22 cellular contexts compared by ENCODE assay signal in genomic region chr1:14377386-14377785, GRCh38.
A peak's percentile ranks its signal among the peaks of the same experiment; 100 is the strongest.
DNase-seq lines count a peak whose midpoint lies in the region; TF ChIP-seq lines count a peak whose summit lies in the region.
"Had no signal": no experiment of that assay in that cellular context is flagged by ENCODE, and none has a peak within 500 bp of the region (broad histone marks: within the 10 kb centered on the region; RNA-seq: fewer than 3 reads in every experiment).

No MANE protein-coding gene starts in this region.

- H3K4ac ChIP-seq in H9 (ENCODE audit: low read depth, low read length): no peak overlapping the region
- no peak overlapping the region for H3K4ac ChIP-seq in trophoblast cell (ENCODE audit: low read depth, low read length)

- H3K23ac ChIP-seq in H9 (ENCODE audit: insufficient read length, low read depth, low read length): no peak overlapping the region
- no peak overlapping the region for H3K23ac ChIP-seq in trophoblast cell (ENCODE audit: low read length)

- H2BK12ac ChIP-seq in H9 (ENCODE audit: insufficient read length, low read depth, low read length): no peak overlapping the region
- H2BK12ac ChIP-seq in trophoblast cell (ENCODE audit: low read length): no peak overlapping the region

- H3K9ac ChIP-seq in H9 (ENCODE audit: extremely low read depth, insufficient read length, low read length): no peak overlapping the region
- no peak overlapping the region for H3K9ac ChIP-seq in trophoblast cell (ENCODE audit: low read length)

- no peak overlapping the region for H3T11ph ChIP-seq in H9 (ENCODE audit: low read length)

- no peak overlapping the region for H2BK15ac ChIP-seq in H9 (ENCODE audit: low read depth, low read length)

- H3K9me3 ChIP-seq in H9 (ENCODE audit: control insufficient read depth, low read depth, low read length) (no peaks in the 10 kb centered on the region), trophoblast cell (ENCODE audit: insufficient read depth, low read depth, low read length) (no peaks in the 10 kb centered on the region)

- H3K27me3 ChIP-seq in H9 (ENCODE audit: insufficient read depth, low read length) (no peaks in the 10 kb centered on the region), trophoblast cell (ENCODE audit: insufficient read depth, low read length) (no peaks in the 10 kb centered on the region)

- H3K4me2 ChIP-seq in H9 (ENCODE audit: insufficient read depth, insufficient read length, low read length) (no peak overlapping the region), trophoblast cell (ENCODE audit: low read length) (no peak overlapping the region)

- H2AK5ac ChIP-seq in H9 (ENCODE audit: insufficient read length, low read length) (peak overlapping the region; percentile 45), trophoblast cell (ENCODE audit: low read length) (no peak overlapping the region)

- H3K27me3 Mint-ChIP-seq in H9 (ENCODE audit: low read depth): no peaks in the 10 kb centered on the region; the same call in 1 of the 2 replicates
- H3K27me3 Mint-ChIP-seq: CD8-positive, alpha-beta memory T cell had no signal

- H3K27ac Mint-ChIP-seq in H9: no peak overlapping the region
- H3K27ac Mint-ChIP-seq: CD8-positive, alpha-beta memory T cell had no signal

- H2BK5ac ChIP-seq in H9 (ENCODE audit: insufficient read length, low read length): no peak overlapping the region
- no peak overlapping the region for H2BK5ac ChIP-seq in trophoblast cell (ENCODE audit: low read depth, low read length, poor library complexity)

- H2BK20ac ChIP-seq in H9 (ENCODE audit: low read depth, low read length, poor library complexity, severe bottlenecking): no peak overlapping the region

- H3K4me3 ChIP-seq in astrocyte of the cerebellum (ENCODE audit: low read depth, low read length) (no peak overlapping the region), fibroblast of the aortic adventitia (ENCODE audit: low read depth, low read length) (no peak overlapping the region), trophoblast cell (ENCODE audit: low read depth, low read length) (no peak overlapping the region)
- H3K4me3 ChIP-seq: HAP-1, SK-N-MC had no signal

- in situ Hi-C loops in astrocyte of the cerebellum (cut with HindIII; ENCODE audit: low sequenced_read_pairs): no loop called here

- H3K27ac ChIP-seq in H9 (ENCODE audit: insufficient read length, low read depth, low read length): no peak overlapping the region
- H3K27ac ChIP-seq in trophoblast cell (ENCODE audit: low read depth, low read length): no peak overlapping the region
- H3K27ac ChIP-seq: SK-N-MC had no signal

- H3K79me1 ChIP-seq in H9 (ENCODE audit: insufficient read depth, low read depth, low read length, poor library complexity, severe bottlenecking): no peaks in the 10 kb centered on the region
- H3K79me1 ChIP-seq in trophoblast cell (ENCODE audit: low read length): no peaks in the 10 kb centered on the region

- H3K18ac ChIP-seq in H9 (ENCODE audit: insufficient read length, low read depth, low read length) (no peak overlapping the region), trophoblast cell (ENCODE audit: low read length) (no peak overlapping the region)

- no peak overlapping the region for H3K4me3 Mint-ChIP-seq in H9
- H3K4me3 Mint-ChIP-seq: CD8-positive, alpha-beta memory T cell had no signal

- H4K91ac ChIP-seq in H9 (ENCODE audit: insufficient read length, low read depth, low read length): no peak overlapping the region
- no peak overlapping the region for H4K91ac ChIP-seq in trophoblast cell (ENCODE audit: low read depth, low read length)

- WGBS in H9 (ENCODE audit: extremely low coverage, insufficient read length, low lambda C conversion rate): no CpG with 5 or more reads among the region's 5 CpGs
- no CpG with 5 or more reads among the region's 5 CpGs for WGBS in trophoblast cell (ENCODE audit: extremely low coverage, insufficient coverage, insufficient read length)

- no peak overlapping the region for H4K12ac ChIP-seq in trophoblast cell (ENCODE audit: low read depth, low read length)

- H4K8ac ChIP-seq in H9 (replicated peaks; ENCODE audit: insufficient read length, low read depth, low read length): no peak overlapping the region
- H4K8ac ChIP-seq in trophoblast cell (ENCODE audit: low read depth, low read length): no peak overlapping the region

- no peak overlapping the region for H2BK120ac ChIP-seq in H9 (ENCODE audit: low read depth, low read length, poor library complexity, severe bottlenecking)
- no peak overlapping the region for H2BK120ac ChIP-seq in trophoblast cell (ENCODE audit: insufficient read depth, low read length, poor library complexity)

- H3K79me2 ChIP-seq in H9 (ENCODE audit: insufficient read depth, low read length) (no peaks in the 10 kb centered on the region), trophoblast cell (ENCODE audit: control insufficient read depth, insufficient read depth, low read length, poor library complexity) (no peaks in the 10 kb centered on the region)

- H3K56ac ChIP-seq in H9 (ENCODE audit: insufficient read length, low read depth, low read length): no peak overlapping the region

- no peaks in the 10 kb centered on the region for H3K36me3 ChIP-seq in trophoblast cell (ENCODE audit: control insufficient read depth in 1 of 2, insufficient read depth in 2 of 2, low read length in 2 of 2)
- H3K36me3 ChIP-seq: HAP-1 had no signal

- H3K36me3 Mint-ChIP-seq in H9 (ENCODE audit: insufficient read depth in 1 of 3, low read depth in 3 of 3): 0 out of 7 replicates have a peak, but pooled peaks cover 0 to 11% (median 0%) of the 10 kb centered on the region in 3 experiments
- H3K36me3 Mint-ChIP-seq: CD8-positive, alpha-beta memory T cell had no signal

- TF ChIP-seq CTCF in H9 (conservative IDR thresholded peaks at IDR 0.05): no peak
- no peak for TF ChIP-seq CTCF in astrocyte of the cerebellum (IDR thresholded peaks at IDR 0.05; ENCODE audit: low read depth, low read length, missing control alignments)
- no peak for TF ChIP-seq CTCF in fibroblast of the aortic adventitia (IDR thresholded peaks at IDR 0.05; ENCODE audit: insufficient read depth, low read length)

- no peak overlapping the region for H4K5ac ChIP-seq in H9 (ENCODE audit: insufficient read length, low read depth, low read length)

- peaks cover 12 to 13% of the 10 kb centered on the region in 2 experiments for H3K4me1 Mint-ChIP-seq in H9
- H3K4me1 Mint-ChIP-seq: CD8-positive, alpha-beta memory T cell had no signal

- H3K23me2 ChIP-seq in H9 (ENCODE audit: insufficient read length, low read depth, low read length, poor library complexity, severe bottlenecking): no peaks in the 10 kb centered on the region

- H4K20me1 ChIP-seq in H9 (ENCODE audit: control insufficient read depth, insufficient read depth, insufficient read length): no peaks in the 10 kb centered on the region

- DNase-seq in A172 (ENCODE audit: low spot score) (peak; percentile 10), H9 (no peak), astrocyte of the cerebellum (ENCODE audit: low read depth) (peak; percentile 27), fibroblast of the aortic adventitia (ENCODE audit: low read depth) (peak; percentile 49), NCI-H2107 treated with DMSO at 0.1 percent for 48 hours (lab: John Stamatoyannopoulos, UW; ENCODE audit: unreplicated experiment) (no peak), trophoblast cell (no peak), NCI-H82 treated with DMSO at 0.1 percent for 48 hours (lab: John Stamatoyannopoulos, UW; ENCODE audit: unreplicated experiment) (no peak)
- no peak for DNase-seq in activated CD4-positive, alpha-beta T cell treated with anti-CD3 and anti-CD28 coated beads for 4 hours
- DNase-seq: 8988T; C1 segment of cervical spinal cord; CD8-positive, alpha-beta memory T cell; DMS53; MV-4-11; NCI-H1694 treated with DMSO at 0.1 percent for 48 hours; NCI-H2107; NCI-H2227 treated with DMSO at 0.1 percent for 48 hours; NCI-H510A treated with DMSO at 0.1 percent for 48 hours; NCI-H774; OCI-M1; SHP77 had no signal

- H2AFZ ChIP-seq in H9 (ENCODE audit: low read length): no peak overlapping the region
- H2AFZ ChIP-seq in trophoblast cell (ENCODE audit: insufficient read depth, low read length, poor library complexity): no peak overlapping the region

- H3K14ac ChIP-seq in H9 (ENCODE audit: insufficient read depth, low read length) (no peak overlapping the region), trophoblast cell (ENCODE audit: low read length) (no peak overlapping the region)

- H3K4me1 ChIP-seq in H9 (ENCODE audit: insufficient read depth, low read length): peaks cover 3% of the 10 kb centered on the region; the same call in 1 of the 2 replicates
- no peaks in the 10 kb centered on the region for H3K4me1 ChIP-seq in trophoblast cell (ENCODE audit: control insufficient read depth in 1 of 2, insufficient read depth in 2 of 2, low read length in 2 of 2)
- H3K4me1 ChIP-seq: HAP-1 had no signal

- peaks cover 11 to 14% of the 10 kb centered on the region in 2 experiments; a peak in 4 of 5 replicates for H3K9me3 Mint-ChIP-seq in H9

Comparison
In these comparisons a context has a peak if more than half of its experiments do, and no peak if none do; other contexts are left out.
1. DNase-seq: peak in A172 (single experiment), astrocyte of the cerebellum (single experiment) and fibroblast of the aortic adventitia (single experiment); none in H9 (single experiment), activated CD4-positive, alpha-beta T cell treated with anti-CD3 and anti-CD28 coated beads for 4 hours (0 of 2), NCI-H2107 treated with DMSO at 0.1 percent for 48 hours (single experiment), trophoblast cell (0 of 2) and NCI-H82 treated with DMSO at 0.1 percent for 48 hours (single experiment).